In genomic region chr6:170449835-170450753, GRCh38 we compare ENCODE assay signal across 1 cellular context.
TF ChIP-seq lines count a peak whose summit lies in the region.

No MANE protein-coding gene starts in this region.

TF ChIP-seq in H1, 55 proteins besides CTCF, POLR2A, EP300 and RAD21 (continued from another document):
- TF ChIP-seq GABPA (IDR thresholded peaks at IDR 0.05; ENCODE audit: borderline replicate concordance, insufficient read depth, low read length) (no peak), ZNF274 (IDR thresholded peaks at IDR 0.05; ENCODE audit: borderline replicate concordance, extremely low read depth, low read length) (no peak), SIRT6 (IDR thresholded peaks at IDR 0.05; ENCODE audit: low read length) (no peak), EZH2 (IDR thresholded peaks at IDR 0.05; ENCODE audit: low read depth, low read length, severe bottlenecking) (no peak), GTF2F1 (IDR thresholded peaks at IDR 0.05; ENCODE audit: borderline replicate concordance, low read depth, low read length) (no peak), SP1 (IDR thresholded peaks at IDR 0.05; ENCODE audit: low read depth, low read length) (no peak), RBBP5 (IDR thresholded peaks at IDR 0.05; ENCODE audit: borderline replicate concordance, low read depth, low read length) (no peak), CREB1 (IDR thresholded peaks at IDR 0.05) (no peak), POU5F1 (IDR thresholded peaks at IDR 0.05; ENCODE audit: low read depth, low read length) (no peak), TBP (IDR thresholded peaks at IDR 0.05; ENCODE audit: low read depth, low read length) (no peak), MAFK (IDR thresholded peaks at IDR 0.05; ENCODE audit: low read depth, low read length) (no peak)
